In genomic region chr2:227627769-227628168, GRCh38 we compare ENCODE assay signal across 14 cellular contexts. TPM values are rescaled to one million over a fixed set of nuclear protein-coding genes. Genes with fewer than 3 reads are reported as not detected.
DNase-seq lines count a peak whose midpoint lies in the region; ATAC-seq, FAIRE-seq and TF ChIP-seq lines count a peak whose summit lies in the region.
"Had no signal": no experiment of that assay in that cellular context is flagged by ENCODE, and none has a peak within 500 bp of the region (broad histone marks: within the 10 kb centered on the region; RNA-seq: fewer than 3 reads in every experiment).

No MANE protein-coding gene starts in this region.

- ATAC-seq in GM18499 (IDR thresholded peaks at IDR 0.05; ENCODE audit: insufficient read depth, unreplicated experiment) (peak; percentile 87), HG02642 (IDR thresholded peaks at IDR 0.05; ENCODE audit: poor library complexity, unreplicated experiment) (peak; percentile 92), HG03442 (IDR thresholded peaks at IDR 0.05; ENCODE audit: unreplicated experiment) (peak; percentile 99), left ventricle myocardium superior (no peak)

- H3K9me3 ChIP-seq in WERI-Rb-1 (ENCODE audit: severe bottlenecking), result no peaks in the 10 kb centered on the region
- H3K9me3 ChIP-seq: neutrophil, tibial artery had no signal

- H3K4me3 ChIP-seq in dorsolateral prefrontal cortex (no peak overlapping the region), coronary artery (no peak overlapping the region), WERI-Rb-1 (ENCODE audit: low read depth, low read length) (no peak overlapping the region)
- H3K4me3 ChIP-seq: tibial artery had no signal

- no peaks in the 10 kb centered on the region for H3K36me3 ChIP-seq in WERI-Rb-1
- H3K36me3 ChIP-seq: neutrophil, tibial artery had no signal

- DNase-seq in GM19239 (ENCODE audit: insufficient read length, low spot score) (no peak), dorsolateral prefrontal cortex (no peak), coronary artery (ENCODE audit: low spot score) (no peak), WERI-Rb-1 (no peak), left ventricle myocardium superior (no peak)
- DNase-seq: activated CD8-positive, alpha-beta memory T cell treated with anti-CD3 and anti-CD28 coated beads, Interleukin-2, amount 50 U/mL, for 48 hours; kidney; NCI-H1417 treated with DMSO at 0.1 percent for 48 hours; tibial artery had no signal

- FAIRE-seq in GM19239 (lab: Jason Lieb, UNC), result peak; percentile 61
- FAIRE-seq: kidney had no signal

- H3K27me3 ChIP-seq in dorsolateral prefrontal cortex (peaks cover 0 to 3% (median 0%) of the 10 kb centered on the region in 45 donors), WERI-Rb-1 (ENCODE audit: insufficient read depth, low read depth, severe bottlenecking) (peaks cover 3% of the 10 kb centered on the region)

- H3K27ac ChIP-seq in dorsolateral prefrontal cortex, result no peak overlapping the region
- no peak overlapping the region for H3K27ac ChIP-seq in coronary artery
- no peak overlapping the region for H3K27ac ChIP-seq in WERI-Rb-1
- H3K27ac ChIP-seq: neutrophil, tibial artery had no signal

- intact Hi-C loops in dorsolateral prefrontal cortex (cut with DNase I), result no loop called here
- intact Hi-C loops in left ventricle myocardium superior (cut with micrococcal nuclease), result no loop called here

- TF ChIP-seq CTCF in dorsolateral prefrontal cortex (IDR thresholded peaks at IDR 0.05 in 54 of 56, conservative IDR thresholded peaks at IDR 0.05 in 2 of 56; ENCODE audit: low read depth in 1 of 56, partially characterized antibody in 56 of 56) (no peak), coronary artery (IDR thresholded peaks at IDR 0.05) (no peak), WERI-Rb-1 (IDR thresholded peaks at IDR 0.05; ENCODE audit: low read depth, low read length) (no peak)

RNA-seq across cellular contexts. Expression of gene SCYGR4, which starts 10.5 kb away (rescaled TPM):
- total RNA-seq in dorsolateral prefrontal cortex, result under 1 TPM in 3 of 120 experiments, not detected in 117; 0.29 to 0.35 (median 0.32) TPM
- not detected for total RNA-seq in left ventricle myocardium superior
- total RNA-seq: cardiac septum, kidney had no signal

RNA-seq across cellular contexts. Expression of gene SCYGR3, which starts 13.1 kb away (rescaled TPM):
- total RNA-seq in dorsolateral prefrontal cortex (not detected), left ventricle myocardium superior (not detected)
- total RNA-seq: cardiac septum, kidney had no signal

RNA-seq across cellular contexts. Expression of gene SCYGR2, which starts 29.1 kb away (rescaled TPM):
- total RNA-seq in dorsolateral prefrontal cortex (not detected), left ventricle myocardium superior (not detected)
- total RNA-seq: cardiac septum, kidney had no signal

RNA-seq across cellular contexts. Expression of gene SCYGR5, which starts 38.8 kb away (rescaled TPM):
- total RNA-seq in dorsolateral prefrontal cortex (not detected), left ventricle myocardium superior (not detected)
- total RNA-seq: cardiac septum, kidney had no signal
